Comparison of ENCODE assay signal across 1 cellular context in genomic region chr7:116271980-116272886, GRCh38.
TF ChIP-seq lines count a peak whose summit lies in the region.

No MANE protein-coding gene starts in this region.

TF ChIP-seq in HCT116, 20 proteins besides CTCF, POLR2A, EP300 and RAD21 (continued from another document):
- TF ChIP-seq REST (IDR thresholded peaks at IDR 0.05; ENCODE audit: low read depth) (no peak), ZFX (IDR thresholded peaks at IDR 0.05) (no peak), ELF1 (IDR thresholded peaks at IDR 0.05; ENCODE audit: borderline replicate concordance, low read depth) (no peak; the same call in 1 of the 2 replicates), FOSL1 (IDR thresholded peaks at IDR 0.05; ENCODE audit: low read depth) (peak; percentile 92), MAX (IDR thresholded peaks at IDR 0.05) (peak; percentile 79), SIN3A (IDR thresholded peaks at IDR 0.05; ENCODE audit: low read depth) (peak; percentile 93), TCF7L2 (IDR thresholded peaks at IDR 0.05; ENCODE audit: borderline replicate concordance, extremely low read depth, insufficient read depth, insufficient read length) (peak; percentile 53), CEBPB (IDR thresholded peaks at IDR 0.05; ENCODE audit: low read depth) (peak; percentile 90), ATF3 (IDR thresholded peaks at IDR 0.05) (peak; percentile 50; the same call in 1 of the 2 replicates), JUND (IDR thresholded peaks at IDR 0.05) (peak; percentile 94), SRF (IDR thresholded peaks at IDR 0.05; ENCODE audit: low read depth) (peak; percentile 91), EGR1 (IDR thresholded peaks at IDR 0.05; ENCODE audit: low read depth) (peak; percentile 42), YY1 (IDR thresholded peaks at IDR 0.05; ENCODE audit: extremely low read depth, insufficient replicate concordance, low read depth, low read length) (peak; percentile 77), POLR2AphosphoS5 (IDR thresholded peaks at IDR 0.05; ENCODE audit: low read depth, low read length) (peak; percentile 65), EZH2 (IDR thresholded peaks at IDR 0.05) (no peak), ZNF274 (IDR thresholded peaks at IDR 0.05; ENCODE audit: low read depth, low read length) (no peak)
